Comparison of ENCODE assay signal across 3 cellular contexts in genomic region chr22:35491061-35491907, GRCh38. TPM values are rescaled to one million over a fixed set of nuclear protein-coding genes. Genes with fewer than 3 reads are reported as not detected.
"Had no signal": no experiment of that assay in that cellular context is flagged by ENCODE, and none has a peak within 500 bp of the region (broad histone marks: within the 10 kb centered on the region; RNA-seq: fewer than 3 reads in every experiment).

No MANE protein-coding gene starts in this region.

RNA-seq across cellular contexts. Expression of gene RASD2, which starts 49.3 kb away (rescaled TPM):
- total RNA-seq: endothelial cell of umbilical vein, left lobe of liver had no signal
- polyA plus RNA-seq: endothelial cell of umbilical vein, smooth muscle cell had no signal
